Comparison of ENCODE assay signal across 15 cellular contexts in the genomic region with DNA sequence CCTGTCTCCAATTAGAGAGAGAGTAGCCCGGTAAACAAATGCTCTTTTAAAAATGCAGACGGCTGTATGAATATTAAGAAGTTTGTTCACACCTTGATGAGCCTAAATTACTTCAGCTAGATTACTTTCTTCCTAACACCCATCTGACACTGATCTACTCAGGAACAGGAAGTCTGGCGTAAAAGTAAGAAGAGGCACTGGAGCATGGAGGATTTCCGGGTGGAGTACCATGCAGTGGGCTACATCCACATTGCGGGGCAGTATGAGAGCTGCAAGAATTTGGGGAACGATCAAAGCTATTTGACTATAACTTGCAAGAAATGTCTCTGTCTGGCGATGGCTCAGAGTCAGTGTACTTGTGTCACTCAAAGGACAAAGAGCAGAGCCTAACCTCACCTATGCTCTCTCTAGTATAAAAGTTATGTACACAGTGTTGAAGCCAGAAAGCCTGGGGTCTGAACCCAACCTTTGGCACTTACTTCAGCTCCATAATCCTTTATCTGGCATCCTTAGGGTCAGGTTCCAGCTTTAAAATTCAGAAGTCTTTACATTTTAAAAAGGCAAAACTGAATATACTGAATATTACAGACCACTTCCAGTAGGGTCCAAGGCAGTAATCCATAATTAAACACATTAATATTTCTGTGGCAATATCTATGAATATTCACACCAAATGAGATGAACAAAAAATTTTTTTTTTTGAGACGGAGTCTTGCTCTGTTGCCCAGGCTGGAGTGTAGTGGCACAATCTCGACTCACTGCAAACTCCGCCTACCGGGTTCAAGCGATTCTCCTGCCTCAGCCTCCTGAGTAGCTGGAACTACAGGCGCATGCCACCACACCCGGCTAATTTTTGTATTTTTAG. TPM values are rescaled to one million over a fixed set of nuclear protein-coding genes. Genes with fewer than 3 reads are reported as not detected.
DNase-seq lines count a peak whose midpoint lies in the region; ATAC-seq and FAIRE-seq lines count a peak whose summit lies in the region.
"Had no signal": no experiment of that assay in that cellular context is flagged by ENCODE, and none has a peak within 500 bp of the region (broad histone marks: within the 10 kb centered on the region; RNA-seq: fewer than 3 reads in every experiment).

No MANE protein-coding gene starts in this region.

- no peak for FAIRE-seq in small intestine (lab: Jason Lieb, UNC)

- H3K27ac ChIP-seq in SJCRH30 (peak overlapping the region; percentile 99), small intestine (ENCODE audit: low read depth in 1 of 2, low read length in 1 of 2) (peak overlapping the region; percentile 0 to 65)

- H3K4me1 ChIP-seq in SJCRH30 (peaks cover 49% of the 10 kb centered on the region), small intestine (ENCODE audit: control insufficient read depth in 2 of 2, insufficient read depth in 1 of 2, low read depth in 1 of 2, low read length in 1 of 2) (peaks cover 6 to 22% of the 10 kb centered on the region in 2 donors)

- H3K9me3 ChIP-seq in SJCRH30 (replicated peaks) (no peaks in the 10 kb centered on the region), small intestine (ENCODE audit: control insufficient read depth, low read depth) (no peaks in the 10 kb centered on the region)

- H3K4me3 ChIP-seq in SJCRH30 = no peak overlapping the region
- H3K4me3 ChIP-seq in small intestine (ENCODE audit: low read depth in 1 of 2, low read length in 2 of 2) = peak overlapping the region in 1 of 2 donors; percentile 26

- DNase-seq in SJCRH30 (no peak), small intestine (peak; percentile 88), SHP77 treated with DMSO at 0.1 percent for 48 hours (lab: John Stamatoyannopoulos, UW) (no peak), ureter (ENCODE audit: low spot score) (no peak), NCI-H2196 (lab: John Stamatoyannopoulos, UW; ENCODE audit: unreplicated experiment) (no peak)
- DNase-seq: activated naive CD8-positive, alpha-beta T cell treated with anti-CD3 and anti-CD28 coated beads, Interleukin-2, amount 50 U/mL, for 24 hours; CD4-positive, alpha-beta T cell; GDM1; NCI-H1436 treated with DMSO at 0.1 percent for 48 hours; NCI-H82; SIG-M5; stimulated activated CD4-positive, alpha-beta T cell treated with anti-CD3 and anti-CD28 coated beads, Interleukin-2, amount 100 ng/mL, for 48 hours had no signal

- WGBS in small intestine, 3 donors = 13 to 72% (median 39%) methylated on average over 14 of the region's 14 CpGs

- peaks cover 14% of the 10 kb centered on the region for H3K36me3 ChIP-seq in SJCRH30
- H3K36me3 ChIP-seq in small intestine (ENCODE audit: control insufficient read depth in 2 of 2, insufficient read depth in 2 of 2, low read length in 2 of 2) = peaks cover 7 to 16% of the 10 kb centered on the region in 2 donors

- ATAC-seq in GM18909 (IDR thresholded peaks at IDR 0.05; ENCODE audit: poor library complexity, unreplicated experiment) = peak; percentile 70
- peak; percentile 50 for ATAC-seq in HG02623 (IDR thresholded peaks at IDR 0.05; ENCODE audit: unreplicated experiment)
- no peak for ATAC-seq in HG03025 (IDR thresholded peaks at IDR 0.05; ENCODE audit: low FRiP score, unreplicated experiment)
- ATAC-seq: activated naive CD8-positive, alpha-beta T cell treated with anti-CD3 and anti-CD28 coated beads, Interleukin-2, amount 50 U/mL, for 24 hours had no signal

- H3K27me3 ChIP-seq in SJCRH30 (no peaks in the 10 kb centered on the region), small intestine (ENCODE audit: control insufficient read depth in 2 of 2, insufficient read depth in 2 of 2, low read length in 2 of 2) (no peaks in the 10 kb centered on the region)

RNA-seq across cellular contexts. Expression of a gene that starts 7.9 kb away (rescaled TPM):
- total RNA-seq in SJCRH30 (2014; rRNA removed; shearing (Covaris generic)) = 88.5 and 90.8 TPM in 2 replicates
- polyA plus RNA-seq in small intestine = 10 to 100 TPM; 43.4 to 68.4 (median 44.9) TPM
- 28.5 TPM for total RNA-seq in ureter
